16 cellular contexts compared by ENCODE assay signal in genomic region chr1:23400324-23401110, GRCh38. TPM values are rescaled to one million over a fixed set of nuclear protein-coding genes. Genes with fewer than 3 reads are reported as not detected.
DNase-seq lines count a peak whose midpoint lies in the region; ATAC-seq and TF ChIP-seq lines count a peak whose summit lies in the region.
"Had no signal": no experiment of that assay in that cellular context is flagged by ENCODE, and none has a peak within 500 bp of the region (broad histone marks: within the 10 kb centered on the region; RNA-seq: fewer than 3 reads in every experiment).

No MANE protein-coding gene starts in this region.

- no peak overlapping the region for H2BK12ac ChIP-seq in H9 (ENCODE audit: insufficient read length, low read depth, low read length)

- no peaks in the 10 kb centered on the region for H3K27me3 ChIP-seq in Panc1 (ENCODE audit: control insufficient read depth, insufficient read depth, low read length)
- H3K27me3 ChIP-seq in sigmoid colon, result no peaks in the 10 kb centered on the region
- H3K27me3 ChIP-seq in H9 (ENCODE audit: insufficient read depth, low read length), result peaks cover 37% of the 10 kb centered on the region; the same call in 1 of the 2 replicates

- H3K4me1 ChIP-seq in Panc1 (ENCODE audit: control insufficient read depth, insufficient read depth, low read length) (peaks cover 25% of the 10 kb centered on the region), sigmoid colon (peaks cover 0 to 32% (median 22%) of the 10 kb centered on the region in 4 donors), H9 (ENCODE audit: insufficient read depth, low read length) (no peaks in the 10 kb centered on the region)

- H4K8ac ChIP-seq in H9 (replicated peaks; ENCODE audit: insufficient read length, low read depth, low read length), result no peak overlapping the region

- H3K18ac ChIP-seq in H9 (ENCODE audit: insufficient read length, low read depth, low read length), result no peak overlapping the region

- H4K5ac ChIP-seq in H9 (ENCODE audit: insufficient read length, low read depth, low read length), result no peak overlapping the region

- no peak overlapping the region for H2AK5ac ChIP-seq in H9 (ENCODE audit: insufficient read length, low read length)

- no peak overlapping the region for H2BK15ac ChIP-seq in H9 (ENCODE audit: low read depth, low read length)

- no peak overlapping the region for H3K9ac ChIP-seq in H9 (ENCODE audit: extremely low read depth, insufficient read length, low read length)

- in situ Hi-C loops in Panc1 (cut with HindIII; ENCODE audit: low pct_unique_long_range_greater_than_20kb, low sequenced_read_pairs), result no loop called here

- H3K36me3 Mint-ChIP-seq in H9 (ENCODE audit: insufficient read depth in 1 of 3, low read depth in 3 of 3), result no peaks in the 10 kb centered on the region
- H3K36me3 Mint-ChIP-seq: activated CD8-positive, alpha-beta memory T cell treated with anti-CD3 and anti-CD28 coated beads, Interleukin-2, amount 10 ng/mL, durations not matched to agents 7 days and 5 days; CD14-positive monocyte; WTC11 had no signal

- ATAC-seq in Panc1, result no peak
- ATAC-seq: activated CD8-positive, alpha-beta memory T cell treated with anti-CD3 and anti-CD28 coated beads, Interleukin-2, amount 10 ng/mL, durations not matched to agents 7 days and 5 days; mucosa of descending colon; WTC11 had no signal

- no peak overlapping the region for H3T11ph ChIP-seq in H9 (ENCODE audit: low read length)

- H3K23me2 ChIP-seq in H9 (ENCODE audit: insufficient read length, low read depth, low read length, poor library complexity, severe bottlenecking), result peaks cover 3% of the 10 kb centered on the region

- H3K23ac ChIP-seq in H9 (ENCODE audit: insufficient read length, low read depth, low read length), result no peak overlapping the region

- no peak overlapping the region for H2BK120ac ChIP-seq in H9 (ENCODE audit: low read depth, low read length, poor library complexity, severe bottlenecking)

- H3K9me3 ChIP-seq in Panc1 (ENCODE audit: control insufficient read depth, insufficient read depth, low read depth, low read length) (no peaks in the 10 kb centered on the region; the same call in 1 of the 2 replicates), sigmoid colon (no peaks in the 10 kb centered on the region), H9 (ENCODE audit: control insufficient read depth, low read depth, low read length) (no peaks in the 10 kb centered on the region)
- H3K9me3 ChIP-seq: mucosa of descending colon had no signal

- no peak for TF ChIP-seq CTCF in Panc1 (IDR thresholded peaks at IDR 0.05)
- no peak for TF ChIP-seq CTCF in sigmoid colon (IDR thresholded peaks at IDR 0.05)
- no peak for TF ChIP-seq CTCF in H9 (conservative IDR thresholded peaks at IDR 0.05)

- H3K4me3 ChIP-seq in Panc1 (ENCODE audit: low read depth in 2 of 2, low read length in 2 of 2) (no peak overlapping the region), sigmoid colon (no peak overlapping the region)
- H3K4me3 ChIP-seq: mucosa of descending colon had no signal

- H3K27me3 Mint-ChIP-seq in H9 (ENCODE audit: low read depth), result no peaks in the 10 kb centered on the region
- H3K27me3 Mint-ChIP-seq: activated CD8-positive, alpha-beta memory T cell treated with anti-CD3 and anti-CD28 coated beads, Interleukin-2, amount 10 ng/mL, durations not matched to agents 7 days and 5 days had no signal

- H2BK20ac ChIP-seq in H9 (ENCODE audit: low read depth, low read length, poor library complexity, severe bottlenecking), result no peak overlapping the region

- no peak overlapping the region for H3K27ac Mint-ChIP-seq in H9
- H3K27ac Mint-ChIP-seq: activated CD8-positive, alpha-beta memory T cell treated with anti-CD3 and anti-CD28 coated beads, Interleukin-2, amount 10 ng/mL, durations not matched to agents 7 days and 5 days; activated naive CD4-positive, alpha-beta T cell treated with anti-CD3 and anti-CD28 coated beads for 36 hours; WTC11 had no signal

- H4K91ac ChIP-seq in H9 (ENCODE audit: insufficient read length, low read depth, low read length), result no peak overlapping the region

- POLR2A ChIA-PET in Panc1 (lab: Charles Lee), result no interaction called here

- no peak overlapping the region for H3K14ac ChIP-seq in H9 (ENCODE audit: insufficient read depth, low read length)

- no peak overlapping the region for H3K56ac ChIP-seq in H9 (ENCODE audit: insufficient read length, low read depth, low read length)

- H3K36me3 ChIP-seq in Panc1 (ENCODE audit: control insufficient read depth, insufficient read depth, low read length) (no peaks in the 10 kb centered on the region), sigmoid colon (peaks cover 0 to 26% (median 4%) of the 10 kb centered on the region in 4 donors)

- no peaks in the 10 kb centered on the region for H3K79me1 ChIP-seq in H9 (ENCODE audit: insufficient read depth, low read depth, low read length, poor library complexity, severe bottlenecking)

- peak overlapping the region; percentile 95 for H3K27ac ChIP-seq in Panc1 (ENCODE audit: low read length)
- peak overlapping the region; percentile 40 to 74 (median 48) for H3K27ac ChIP-seq in sigmoid colon
- no peak overlapping the region for H3K27ac ChIP-seq in H9 (ENCODE audit: insufficient read length, low read depth, low read length)

- no peak overlapping the region for H2AFZ ChIP-seq in H9 (ENCODE audit: low read length)

- H3K79me2 ChIP-seq in H9 (ENCODE audit: insufficient read depth, low read length), result no peaks in the 10 kb centered on the region

- no peak for TF ChIP-seq POLR2A in sigmoid colon (IDR thresholded peaks at IDR 0.05)

- no peak overlapping the region for H2BK5ac ChIP-seq in H9 (ENCODE audit: insufficient read length, low read length)

- H3K4ac ChIP-seq in H9 (ENCODE audit: low read depth, low read length), result no peak overlapping the region

- DNase-seq in EH (ENCODE audit: low read depth) (peak; percentile 60), Panc1 (ENCODE audit: low read depth, low spot score) (no peak), fibroblast of peridontal ligament (ENCODE audit: extremely low read depth) (peak; percentile 58), sigmoid colon (peak; percentile 83), NCI-H748 treated with DMSO at 0.1 percent for 48 hours (lab: John Stamatoyannopoulos, UW) (no peak), SHP77 treated with DMSO at 0.1 percent for 48 hours (lab: John Stamatoyannopoulos, UW) (no peak), kidney tubule cell (ENCODE audit: low spot score) (no peak), H9 (no peak)
- DNase-seq: activated CD8-positive, alpha-beta memory T cell treated with anti-CD3 and anti-CD28 coated beads, Interleukin-2, amount 10 ng/mL, durations not matched to agents 7 days and 5 days; activated naive CD4-positive, alpha-beta T cell treated with anti-CD3 and anti-CD28 coated beads for 36 hours; caudate nucleus; erythroblast; GDM1; mucosa of descending colon had no signal

- H3K4me2 ChIP-seq in H9 (ENCODE audit: insufficient read depth, insufficient read length, low read length), result no peak overlapping the region

- WGBS in sigmoid colon, 2 donors, result 91 to 94% methylated on average over 5 of the region's 5 CpGs
- WGBS in H9 (ENCODE audit: extremely low coverage, insufficient read length, low lambda C conversion rate), result no CpG with 5 or more reads among the region's 5 CpGs

- H4K20me1 ChIP-seq in H9 (ENCODE audit: control insufficient read depth, insufficient read depth, insufficient read length), result peaks cover 2% of the 10 kb centered on the region

- H3K4me3 Mint-ChIP-seq in H9, result no peak overlapping the region
- H3K4me3 Mint-ChIP-seq: activated CD8-positive, alpha-beta memory T cell treated with anti-CD3 and anti-CD28 coated beads, Interleukin-2, amount 10 ng/mL, durations not matched to agents 7 days and 5 days; activated naive CD4-positive, alpha-beta T cell treated with anti-CD3 and anti-CD28 coated beads for 36 hours; CD14-positive monocyte; WTC11 had no signal

- no TSS peak for BruUV-seq in Panc1 (replicated peaks; lab: Mats Ljungman, UMichigan)

- no peak for TF ChIP-seq EP300 in sigmoid colon (IDR thresholded peaks at IDR 0.05)

- CTCF ChIA-PET in Panc1 (lab: Charles Lee), result interaction anchor here (0.5 kb wide), 1 partner anchor 12 kb away, joined by 8 read pairs; no protein-coding TSS in a partner anchor

- intact Hi-C loops in Panc1 (cut with micrococcal nuclease; ENCODE audit: unreplicated experiment) (no loop called here), sigmoid colon (cut with DNase I) (loop anchor here (10.0 kb wide), 1 partner anchor 226 kb away; no protein-coding TSS in a partner anchor)

- peaks cover 9 to 12% of the 10 kb centered on the region in 2 experiments for H3K4me1 Mint-ChIP-seq in H9

- H3K9me3 Mint-ChIP-seq in H9, result 0 out of 5 replicates have a peak, but pooled peaks cover 0 to 2% of the 10 kb centered on the region in 2 experiments
- H3K9me3 Mint-ChIP-seq: activated naive CD4-positive, alpha-beta T cell treated with anti-CD3 and anti-CD28 coated beads for 36 hours; CD14-positive monocyte; WTC11 had no signal

RNA-seq across cellular contexts. Expression of gene TCEA3, which starts 24.0 kb away (rescaled TPM):
- total RNA-seq in Panc1 (2021; ENCODE audit: unreplicated experiment), result 8.3 TPM
- polyA plus RNA-seq in Panc1 (2012; ENCODE audit: insufficient read length), result 17.2 TPM
- total RNA-seq in sigmoid colon, result 10 to 100 TPM; 26.9 to 66.2 (median 38.2) TPM
- polyA plus RNA-seq in sigmoid colon, result 100 to 1,000 TPM in 2 of 3 donors, 10 to 100 TPM in 1; 75.6 to 222 (median 162) TPM
- 0.29 and 0.37 TPM in 2 replicates for total RNA-seq in H9 (2021)

RNA-seq across cellular contexts. Expression of gene ZNF436, which starts 30.9 kb away (rescaled TPM):
- 16.0 TPM for total RNA-seq in Panc1 (2021; ENCODE audit: unreplicated experiment)
- 8.0 TPM for polyA plus RNA-seq in Panc1 (2012; ENCODE audit: insufficient read length)
- total RNA-seq in sigmoid colon, result 10 to 100 TPM; 14.5 to 41.3 (median 16.8) TPM
- polyA plus RNA-seq in sigmoid colon, result 1 to 10 TPM; 4.2 to 7.0 (median 5.1) TPM
- 0.44 and 0.52 TPM in 2 replicates for total RNA-seq in H9 (2021)

RNA-seq across cellular contexts. Expression of gene HNRNPR, which starts 56.4 kb away (rescaled TPM):
- 173 TPM for total RNA-seq in Panc1 (2021; ENCODE audit: unreplicated experiment)
- polyA plus RNA-seq in Panc1 (2012; ENCODE audit: insufficient read length), result 117 TPM
- 10 to 100 TPM; 59.3 to 72.1 (median 62.8) TPM for total RNA-seq in sigmoid colon
- polyA plus RNA-seq in sigmoid colon, result 10 to 100 TPM; 62.9 to 89.2 (median 70.3) TPM
- 196 and 197 TPM in 2 replicates for total RNA-seq in H9 (2021)

Comparison
In these comparisons a context has a peak if more than half of its experiments do, and no peak if none do; other contexts are left out.
1. DNase-seq: peak in EH (single experiment), fibroblast of peridontal ligament (single experiment) and sigmoid colon (single experiment); none in Panc1 (single experiment), NCI-H748 treated with DMSO at 0.1 percent for 48 hours (single experiment), SHP77 treated with DMSO at 0.1 percent for 48 hours (single experiment), kidney tubule cell (single experiment) and H9 (single experiment).
2. RNA of gene ZNF436, which starts 30.9 kb away (total RNA-seq): 14.5 to 41.3 TPM in sigmoid colon and 16.0 TPM in Panc1 (single experiment); 0.44 to 0.52 TPM in H9; every median in the first group is over 10 times any median in the second.